Comparison of ENCODE assay signal across 11 cellular contexts in the genomic region with DNA sequence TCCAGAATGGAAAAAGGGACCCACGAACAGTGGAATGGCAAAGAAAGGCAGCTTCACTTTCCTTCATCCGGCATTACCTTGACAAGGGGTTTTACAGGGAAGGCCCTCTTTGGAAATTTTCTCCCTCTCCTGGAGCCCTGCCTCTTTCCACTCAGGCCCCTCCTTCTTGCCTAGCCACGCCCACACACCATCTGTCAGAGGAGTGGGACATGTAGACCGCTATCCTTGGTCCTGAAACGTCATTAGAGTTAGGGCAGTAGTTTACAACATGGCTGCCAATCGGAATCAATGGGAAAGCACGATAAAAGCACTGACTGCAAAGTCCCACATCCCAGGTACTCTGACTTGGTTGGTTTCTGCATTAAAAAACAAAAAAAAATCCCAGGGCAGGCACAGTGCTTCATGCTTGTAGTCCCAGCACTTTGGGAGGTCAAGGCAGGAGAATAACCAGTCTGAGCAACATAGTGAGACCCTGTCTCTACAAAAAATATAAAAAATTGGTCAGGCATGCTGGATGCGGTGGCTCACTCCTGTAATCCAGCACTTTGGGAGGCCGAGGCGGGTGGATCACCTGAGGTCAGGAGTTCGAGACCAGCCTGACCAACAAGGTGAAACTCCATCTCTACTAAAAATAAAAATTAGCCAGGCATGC.
DNase-seq lines count a peak whose midpoint lies in the region; ATAC-seq and TF ChIP-seq lines count a peak whose summit lies in the region.
"Had no signal": no experiment of that assay in that cellular context is flagged by ENCODE, and none has a peak within 500 bp of the region (broad histone marks: within the 10 kb centered on the region; RNA-seq: fewer than 3 reads in every experiment).

No MANE protein-coding gene starts in this region.

- H3K4me2 ChIP-seq in trophoblast cell (ENCODE audit: low read length) = no peak overlapping the region

- no peaks in the 10 kb centered on the region for H3K9me3 ChIP-seq in endodermal cell (ENCODE audit: control insufficient read depth, low read length)
- H3K9me3 ChIP-seq in trophoblast cell (ENCODE audit: insufficient read depth, low read depth, low read length) = no peaks in the 10 kb centered on the region

- no peaks in the 10 kb centered on the region for H3K36me3 ChIP-seq in endodermal cell (ENCODE audit: control insufficient read depth, insufficient read depth, low read length)
- H3K36me3 ChIP-seq in trophoblast cell (ENCODE audit: control insufficient read depth in 1 of 2, insufficient read depth in 2 of 2, low read length in 2 of 2) = no peaks in the 10 kb centered on the region

- H3K4me3 ChIP-seq in endodermal cell (ENCODE audit: low read length) = no peak overlapping the region
- H3K4me3 ChIP-seq in trophoblast cell (ENCODE audit: low read depth, low read length) = no peak overlapping the region

- H3K27ac ChIP-seq in endodermal cell (ENCODE audit: low read depth, low read length) = no peak overlapping the region
- no peak overlapping the region for H3K27ac ChIP-seq in trophoblast cell (ENCODE audit: low read depth, low read length)
- H3K27ac ChIP-seq: 22Rv1 had no signal

- no peak overlapping the region for H2BK5ac ChIP-seq in trophoblast cell (ENCODE audit: low read depth, low read length, poor library complexity)

- no peak overlapping the region for H3K4ac ChIP-seq in trophoblast cell (ENCODE audit: low read depth, low read length)

- no peak overlapping the region for H3K9ac ChIP-seq in endodermal cell (ENCODE audit: extremely low read depth, low read length, poor library complexity, severe bottlenecking)
- H3K9ac ChIP-seq in trophoblast cell (ENCODE audit: low read length) = no peak overlapping the region

- no peak overlapping the region for H3K4me3 Mint-ChIP-seq in endodermal cell
- H3K4me3 Mint-ChIP-seq: effector memory CD8-positive, alpha-beta T cell; IgD-negative memory B cell had no signal

- H4K8ac ChIP-seq in trophoblast cell (ENCODE audit: low read depth, low read length) = no peak overlapping the region

- no peaks in the 10 kb centered on the region for H3K79me1 ChIP-seq in trophoblast cell (ENCODE audit: low read length)

- no peak overlapping the region for H3K27ac Mint-ChIP-seq in endodermal cell
- H3K27ac Mint-ChIP-seq: effector memory CD8-positive, alpha-beta T cell; IgD-negative memory B cell had no signal

- no peaks in the 10 kb centered on the region for H3K36me3 Mint-ChIP-seq in endodermal cell (ENCODE audit: low read depth)

- no peak overlapping the region for H2AFZ ChIP-seq in trophoblast cell (ENCODE audit: insufficient read depth, low read length, poor library complexity)

- H3K4me1 Mint-ChIP-seq in endodermal cell = peaks cover 6% of the 10 kb centered on the region
- H3K4me1 Mint-ChIP-seq: IgD-negative memory B cell had no signal

- 32 to 48% methylated on average over 8 to 11 of the region's 11 CpGs for WGBS in endodermal cell (ENCODE audit: insufficient coverage in 1 of 2, insufficient read length in 1 of 2), 2 experiments
- WGBS in trophoblast cell (ENCODE audit: extremely low coverage, insufficient coverage, insufficient read length) = no CpG with 5 or more reads among the region's 11 CpGs

- no peak overlapping the region for H3K14ac ChIP-seq in trophoblast cell (ENCODE audit: low read length)

- no peak overlapping the region for H2BK120ac ChIP-seq in trophoblast cell (ENCODE audit: insufficient read depth, low read length, poor library complexity)

- no peak overlapping the region for H3K23ac ChIP-seq in trophoblast cell (ENCODE audit: low read length)

- H4K91ac ChIP-seq in trophoblast cell (ENCODE audit: low read depth, low read length) = no peak overlapping the region

- no peaks in the 10 kb centered on the region for H3K79me2 ChIP-seq in trophoblast cell (ENCODE audit: control insufficient read depth, insufficient read depth, low read length, poor library complexity)

- DNase-seq in DMS 273 (lab: John Stamatoyannopoulos, UW; ENCODE audit: unreplicated experiment) = peak; percentile 80
- DNase-seq in DMS 273 treated with DMSO at 0.1 percent for 48 hours (lab: John Stamatoyannopoulos, UW) = no peak
- DNase-seq in OCI-M1 (lab: John Stamatoyannopoulos, UW) = peak; percentile 80
- DNase-seq in endodermal cell = peak; percentile 97
- peak; percentile 18 to 68 for DNase-seq in trophoblast cell
- no peak for DNase-seq in NCI-H2171 (lab: John Stamatoyannopoulos, UW)
- no peak for DNase-seq in SKM-1 treated with dmso at 0.1 percent for 144 hours (lab: John Stamatoyannopoulos, UW; ENCODE audit: unreplicated experiment)
- DNase-seq: effector memory CD8-positive, alpha-beta T cell had no signal

- H2BK12ac ChIP-seq in trophoblast cell (ENCODE audit: low read length) = no peak overlapping the region

- H3K18ac ChIP-seq in trophoblast cell (ENCODE audit: low read length) = no peak overlapping the region

- H4K12ac ChIP-seq in trophoblast cell (ENCODE audit: low read depth, low read length) = no peak overlapping the region

- TF ChIP-seq CTCF in endodermal cell (conservative IDR thresholded peaks at IDR 0.05) = no peak

- H3K27me3 ChIP-seq in endodermal cell (ENCODE audit: control insufficient read depth, insufficient read depth, low read length, poor library complexity, severe bottlenecking) = no peaks in the 10 kb centered on the region
- no peaks in the 10 kb centered on the region for H3K27me3 ChIP-seq in trophoblast cell (ENCODE audit: insufficient read depth, low read length)

- no peaks in the 10 kb centered on the region for H3K27me3 Mint-ChIP-seq in endodermal cell (ENCODE audit: insufficient read depth)

- H3K9me3 Mint-ChIP-seq in endodermal cell = no peaks in the 10 kb centered on the region
- H3K9me3 Mint-ChIP-seq: effector memory CD8-positive, alpha-beta T cell had no signal

- ATAC-seq in GM21423 (IDR thresholded peaks at IDR 0.05; ENCODE audit: unreplicated experiment) = no peak
- ATAC-seq: effector memory CD8-positive, alpha-beta T cell had no signal

- no peaks in the 10 kb centered on the region for H3K4me1 ChIP-seq in endodermal cell (ENCODE audit: control insufficient read depth, insufficient read depth, low read length)
- H3K4me1 ChIP-seq in trophoblast cell (ENCODE audit: control insufficient read depth in 1 of 2, insufficient read depth in 2 of 2, low read length in 2 of 2) = no peaks in the 10 kb centered on the region

- no peak overlapping the region for H2AK5ac ChIP-seq in trophoblast cell (ENCODE audit: low read length)

Comparison
In these comparisons a context has a peak if more than half of its experiments do, and no peak if none do; other contexts are left out.
1. DNase-seq: peak in DMS 273 (single experiment), OCI-M1 (single experiment), endodermal cell (single experiment) and trophoblast cell (2 of 2); none in DMS 273 treated with DMSO at 0.1 percent for 48 hours (single experiment), NCI-H2171 (single experiment) and SKM-1 treated with dmso at 0.1 percent for 144 hours (single experiment).